Comparison of ENCODE assay signal across 8 cellular contexts in the genomic region with DNA sequence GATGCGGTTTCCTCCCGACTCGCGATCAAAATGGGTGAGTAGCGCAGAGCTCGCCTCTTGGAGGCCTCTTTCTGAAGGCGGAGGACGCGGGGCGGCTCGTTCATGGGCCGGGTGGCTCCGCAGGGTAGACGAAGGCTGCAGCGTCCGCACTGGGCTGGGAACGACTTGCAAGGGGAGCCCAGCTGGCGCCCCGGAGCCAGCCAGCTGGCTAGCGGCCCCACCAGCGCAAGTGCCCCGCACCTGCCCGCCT. TPM values are rescaled to one million over a fixed set of nuclear protein-coding genes. Genes with fewer than 3 reads are reported as not detected.
DNase-seq lines count a peak whose midpoint lies in the region; ATAC-seq and TF ChIP-seq lines count a peak whose summit lies in the region.

No MANE protein-coding gene starts in this region.

- DNase-seq in CD4-positive, CD25-positive, alpha-beta regulatory T cell: no peak
- no peak for DNase-seq in Peyer's patch
- DNase-seq in fibroblast of villous mesenchyme (ENCODE audit: low read depth): no peak
- DNase-seq in skeletal muscle cell (ENCODE audit: low read depth): no peak
- no peak for DNase-seq in NCI-H1694 treated with DMSO at 0.1 percent for 48 hours (lab: John Stamatoyannopoulos, UW)
- DNase-seq in NCI-H187 treated with DMSO at 0.1 percent for 48 hours (lab: John Stamatoyannopoulos, UW): no peak
- no peak for DNase-seq in head of caudate nucleus

- peaks cover 6% of the 10 kb centered on the region for H3K27me3 Mint-ChIP-seq in CD4-positive, CD25-positive, alpha-beta regulatory T cell

- peak overlapping the region; percentile 90 to 93 (median 91) for H3K27ac Mint-ChIP-seq in CD4-positive, CD25-positive, alpha-beta regulatory T cell

- H3K9me3 ChIP-seq in CD4-positive, CD25-positive, alpha-beta regulatory T cell (ENCODE audit: control insufficient read depth in 2 of 2, low read length in 2 of 2): no peaks in the 10 kb centered on the region
- H3K9me3 ChIP-seq in Peyer's patch: no peaks in the 10 kb centered on the region

- no peak for TF ChIP-seq CTCF in Peyer's patch (IDR thresholded peaks at IDR 0.05)
- TF ChIP-seq CTCF in fibroblast of villous mesenchyme (IDR thresholded peaks at IDR 0.05; ENCODE audit: insufficient read depth, low read depth, low read length): no peak

- H3K27me3 ChIP-seq in CD4-positive, CD25-positive, alpha-beta regulatory T cell (ENCODE audit: control insufficient read depth, insufficient read depth, low read length): no peaks in the 10 kb centered on the region
- no peaks in the 10 kb centered on the region for H3K27me3 ChIP-seq in Peyer's patch

- no peak for TF ChIP-seq POLR2A in Peyer's patch (IDR thresholded peaks at IDR 0.05)

- peak overlapping the region; percentile 75 for H3K27ac ChIP-seq in CD4-positive, CD25-positive, alpha-beta regulatory T cell (ENCODE audit: insufficient read depth, low read length, poor library complexity, severe bottlenecking)
- H3K27ac ChIP-seq in Peyer's patch: peak overlapping the region; percentile 37 to 83 (median 62)

- H3K36me3 ChIP-seq in CD4-positive, CD25-positive, alpha-beta regulatory T cell (ENCODE audit: control insufficient read depth, insufficient read depth, low read length): peaks cover 6% of the 10 kb centered on the region
- no peaks in the 10 kb centered on the region for H3K36me3 ChIP-seq in Peyer's patch

- H3K36me3 Mint-ChIP-seq in CD4-positive, CD25-positive, alpha-beta regulatory T cell: peaks cover 6% of the 10 kb centered on the region

- peak overlapping the region; percentile 95 to 100 (median 98) for H3K4me3 Mint-ChIP-seq in CD4-positive, CD25-positive, alpha-beta regulatory T cell

- peaks cover 14 to 53% (median 43%) of the 10 kb centered on the region in 4 donors for H3K4me1 Mint-ChIP-seq in CD4-positive, CD25-positive, alpha-beta regulatory T cell

- no peaks in the 10 kb centered on the region for H3K9me3 Mint-ChIP-seq in CD4-positive, CD25-positive, alpha-beta regulatory T cell

- peaks cover 24% of the 10 kb centered on the region for H3K4me1 ChIP-seq in CD4-positive, CD25-positive, alpha-beta regulatory T cell (ENCODE audit: control insufficient read depth, insufficient read depth, low read length, poor library complexity, severe bottlenecking)
- H3K4me1 ChIP-seq in Peyer's patch: peaks cover 0 to 18% (median 7%) of the 10 kb centered on the region in 4 donors

- peak overlapping the region; percentile 87 for H3K4me3 ChIP-seq in CD4-positive, CD25-positive, alpha-beta regulatory T cell (ENCODE audit: low read depth, low read length)
- H3K4me3 ChIP-seq in Peyer's patch (peak overlapping the region; percentile 80 to 92 (median 90)), fibroblast of villous mesenchyme (ENCODE audit: low read depth, low read length) (peak overlapping the region; percentile 81), skeletal muscle cell (ENCODE audit: low read depth, low read length) (peak overlapping the region; percentile 81)

- intact Hi-C loops in head of caudate nucleus (cut with DNase I): no loop called here

- no peak for ATAC-seq in CD4-positive, CD25-positive, alpha-beta regulatory T cell (ENCODE audit: low read depth in 2 of 2)
- ATAC-seq in GM21786 (IDR thresholded peaks at IDR 0.05; ENCODE audit: unreplicated experiment): peak; percentile 8

RNA-seq across cellular contexts. Expression of gene PASK, which starts 0.3 kb away (rescaled TPM):
- 160 TPM for total RNA-seq in CD4-positive, CD25-positive, alpha-beta regulatory T cell
- 10 to 100 TPM; 15.9 to 38.3 (median 21.7) TPM for polyA plus RNA-seq in CD4-positive, CD25-positive, alpha-beta regulatory T cell
- 100 to 1,000 TPM in 1 of 4 donors, 10 to 100 TPM in 3; 12.1 to 790 (median 26.7) TPM for total RNA-seq in Peyer's patch
- 2.6 and 5.5 TPM in 2 replicates for total RNA-seq in fibroblast of villous mesenchyme

RNA-seq across cellular contexts. Expression of gene PPP1R7, which starts 0.7 kb away (rescaled TPM):
- 68.0 TPM for total RNA-seq in CD4-positive, CD25-positive, alpha-beta regulatory T cell
- 100 to 1,000 TPM in 3 of 4 donors, 10 to 100 TPM in 1; 90.5 to 150 (median 108) TPM for polyA plus RNA-seq in CD4-positive, CD25-positive, alpha-beta regulatory T cell
- total RNA-seq in Peyer's patch (10 to 100 TPM; 13.2 to 44.0 (median 28.1) TPM), fibroblast of villous mesenchyme (64.1 and 78.2 TPM in 2 replicates)

RNA-seq across cellular contexts. Expression of gene ANO7, which starts 38.9 kb away (rescaled TPM):
- total RNA-seq in CD4-positive, CD25-positive, alpha-beta regulatory T cell: 0.17 TPM
- polyA plus RNA-seq in CD4-positive, CD25-positive, alpha-beta regulatory T cell: not detected
- 100 to 1,000 TPM in 3 of 4 donors, 10 to 100 TPM in 1; 89.1 to 188 (median 102) TPM for total RNA-seq in Peyer's patch
- 0.43 and 0.64 TPM in 2 replicates for total RNA-seq in fibroblast of villous mesenchyme

RNA-seq across cellular contexts. Expression of gene MTERF4, which starts 47.5 kb away (rescaled TPM):
- total RNA-seq in CD4-positive, CD25-positive, alpha-beta regulatory T cell: 105 TPM
- 10 to 100 TPM; 50.0 to 75.7 (median 62.2) TPM for polyA plus RNA-seq in CD4-positive, CD25-positive, alpha-beta regulatory T cell
- total RNA-seq in Peyer's patch (10 to 100 TPM; 28.9 to 55.4 (median 47.9) TPM), fibroblast of villous mesenchyme (18.0 and 27.2 TPM in 2 replicates)

Comparison
In these comparisons a context has a peak if more than half of its experiments do, and no peak if none do; other contexts are left out.
1. RNA of gene ANO7, which starts 38.9 kb away (total RNA-seq): 89.1 to 188 TPM in Peyer's patch; 0.43 to 0.64 TPM in fibroblast of villous mesenchyme and 0.17 TPM in CD4-positive, CD25-positive, alpha-beta regulatory T cell (single experiment); every median in the first group is over 10 times any median in the second.
2. Peak in every context shown above with its lines, with median percentiles within 50 percentile points of each other: H3K4me3 ChIP-seq.